ENCODE assay signal across 24 cellular contexts in the genomic region with DNA sequence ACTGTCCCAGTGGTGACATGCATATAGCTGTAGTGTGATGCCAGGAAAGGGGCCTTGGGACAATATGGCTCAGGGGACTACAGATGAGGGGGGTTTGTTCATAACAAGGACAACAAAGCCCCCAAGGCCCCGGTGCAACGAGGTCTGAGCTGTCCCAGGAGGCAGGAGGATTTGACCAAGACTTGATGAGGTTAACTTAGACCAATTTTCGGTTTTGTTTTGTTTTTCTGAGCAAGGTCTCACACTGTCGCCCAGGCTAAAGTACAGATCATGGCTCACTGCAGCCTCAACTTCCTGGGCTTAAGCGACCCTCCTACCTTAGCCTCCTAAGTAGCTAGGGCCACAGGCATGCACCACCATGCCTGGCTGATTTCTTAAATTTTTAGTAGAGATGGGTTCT. TPM values are rescaled to one million over a fixed set of nuclear protein-coding genes. Genes with fewer than 3 reads are reported as not detected.
DNase-seq lines count a peak whose midpoint lies in the region; ATAC-seq, FAIRE-seq and TF ChIP-seq lines count a peak whose summit lies in the region.
"Had no signal": no experiment of that assay in that cellular context is flagged by ENCODE, and none has a peak within 500 bp of the region (broad histone marks: within the 10 kb centered on the region; RNA-seq: fewer than 3 reads in every experiment).

No MANE protein-coding gene starts in this region.

- no peaks in the 10 kb centered on the region for H3K27me3 Mint-ChIP-seq in activated CD8-positive, alpha-beta T cell treated with anti-CD3 and anti-CD28 coated beads for 36 hours

- H3K4me1 Mint-ChIP-seq in activated CD8-positive, alpha-beta T cell treated with anti-CD3 and anti-CD28 coated beads for 36 hours (ENCODE audit: low read depth) = peaks cover 3% of the 10 kb centered on the region

- H3K4me3 Mint-ChIP-seq in activated CD8-positive, alpha-beta T cell treated with anti-CD3 and anti-CD28 coated beads for 36 hours = no peak overlapping the region
- H3K4me3 Mint-ChIP-seq: H9; T-helper 2 cell treated with Interferon-gamma antibody and Interleukin-4, amounts not matched to agents 5 μg/mL and 100 μg/mL, for 36 hours had no signal

- CTCF ChIA-PET in activated CD8-positive, alpha-beta T cell treated with anti-CD3 and anti-CD28 coated beads for 36 hours (lab: Charles Lee) = no interaction called here

- intact Hi-C loops in activated CD8-positive, alpha-beta T cell treated with anti-CD3 and anti-CD28 coated beads for 36 hours (cut with micrococcal nuclease) = no loop called here

- in situ Hi-C loops in KBM-7 (cut with MboI; ENCODE audit: low pct_unique_long_range_greater_than_20kb, low sequenced_read_pairs) = no loop called here

- peak; percentile 71 for FAIRE-seq in GM18507 (lab: Jason Lieb, UNC)
- FAIRE-seq: HepG2, TTC549 had no signal

- ATAC-seq in GM21390 (IDR thresholded peaks at IDR 0.05; ENCODE audit: unreplicated experiment) (peak; percentile 66), HG03095 (IDR thresholded peaks at IDR 0.05; ENCODE audit: unreplicated experiment) (peak; percentile 48)
- ATAC-seq in activated CD8-positive, alpha-beta T cell treated with anti-CD3 and anti-CD28 coated beads for 36 hours = no peak
- ATAC-seq: HepG2 had no signal

- POLR2A ChIA-PET in activated CD8-positive, alpha-beta T cell treated with anti-CD3 and anti-CD28 coated beads for 36 hours (lab: Charles Lee) = interaction anchor here (1.4 to 1.6 kb wide), 2 partner anchors 8 to 35 kb away, joined by 3 to 4 read pairs; partner anchors contain the start of genes IFT122 and MBD4

- H3K36me3 Mint-ChIP-seq in activated CD8-positive, alpha-beta T cell treated with anti-CD3 and anti-CD28 coated beads for 36 hours (ENCODE audit: low read depth) = no peaks in the 10 kb centered on the region

- no peak for TF ChIP-seq CTCF in activated CD8-positive, alpha-beta T cell treated with anti-CD3 and anti-CD28 coated beads for 36 hours (IDR thresholded peaks at IDR 0.05)

- DNase-seq in GM18507 (ENCODE audit: extremely low spot score, insufficient read length, low read depth) (no peak), NCI-H748 treated with DMSO at 0.1 percent for 48 hours (lab: John Stamatoyannopoulos, UW) (no peak), KBM-7 (no peak), NCI-H82 (lab: John Stamatoyannopoulos, UW) (no peak)
- no peak for DNase-seq in activated CD8-positive, alpha-beta T cell treated with anti-CD3 and anti-CD28 coated beads for 36 hours
- DNase-seq: ACHN, AML-193, DMS79 treated with DMSO at 0.1 percent for 48 hours, H9, KG1, NCI-H1417, NCI-H1930, NCI-H345, NCI-H526, OCI-M1, RPMI8226, SHP77 treated with DMSO at 0.1 percent for 48 hours, SK-N-SH had no signal

- H3K27ac Mint-ChIP-seq in activated CD8-positive, alpha-beta T cell treated with anti-CD3 and anti-CD28 coated beads for 36 hours = no peak overlapping the region
- H3K27ac Mint-ChIP-seq: H9; T-helper 2 cell treated with Interferon-gamma antibody and Interleukin-4, amounts not matched to agents 5 μg/mL and 100 μg/mL, for 36 hours had no signal

- no peaks in the 10 kb centered on the region for H3K9me3 Mint-ChIP-seq in activated CD8-positive, alpha-beta T cell treated with anti-CD3 and anti-CD28 coated beads for 36 hours
- H3K9me3 Mint-ChIP-seq: H9; T-helper 2 cell treated with Interferon-gamma antibody and Interleukin-4, amounts not matched to agents 5 μg/mL and 100 μg/mL, for 36 hours had no signal

RNA-seq across cellular contexts. Expression of gene EFCAB12, which starts 23.8 kb away (rescaled TPM):
- total RNA-seq in activated CD8-positive, alpha-beta T cell treated with anti-CD3 and anti-CD28 coated beads for 36 hours = under 1 TPM; 0.56 to 0.65 TPM
- total RNA-seq: G401 had no signal

RNA-seq across cellular contexts. Expression of gene MBD4, which starts 35.1 kb away (rescaled TPM):
- 10 to 100 TPM; 38.9 to 44.5 TPM for total RNA-seq in activated CD8-positive, alpha-beta T cell treated with anti-CD3 and anti-CD28 coated beads for 36 hours

RNA-seq across cellular contexts. Expression of gene IFT122, which starts 35.4 kb away (rescaled TPM):
- 10 to 100 TPM; 18.9 to 20.4 TPM for total RNA-seq in activated CD8-positive, alpha-beta T cell treated with anti-CD3 and anti-CD28 coated beads for 36 hours
